Comparison of ENCODE assay signal across 9 cellular contexts in the genomic region with DNA sequence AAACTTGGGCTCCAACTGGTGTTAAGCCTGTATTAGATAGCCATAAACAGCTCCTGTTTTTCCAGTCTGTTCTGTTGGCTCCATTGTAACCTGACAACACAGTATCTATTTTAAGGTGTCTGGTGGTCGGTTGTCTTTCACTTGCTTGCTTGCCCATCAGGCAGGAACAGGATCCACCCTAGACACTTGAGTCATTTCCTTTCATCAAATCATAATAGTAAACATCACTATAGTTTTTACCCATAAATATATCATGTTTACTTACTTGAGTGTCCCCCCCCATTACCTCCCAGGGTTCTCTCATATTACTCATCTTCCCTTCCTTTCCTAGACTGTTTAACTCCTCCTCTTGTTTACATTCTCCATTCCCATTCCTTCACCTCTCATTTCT. TPM values are rescaled to one million over a fixed set of nuclear protein-coding genes. Genes with fewer than 3 reads are reported as not detected.
DNase-seq lines count a peak whose midpoint lies in the region; ATAC-seq and TF ChIP-seq lines count a peak whose summit lies in the region.
"Had no signal": no experiment of that assay in that cellular context is flagged by ENCODE, and none has a peak within 500 bp of the region (broad histone marks: within the 10 kb centered on the region; RNA-seq: fewer than 3 reads in every experiment).

No MANE protein-coding gene starts in this region.

- H3K36me3 ChIP-seq in CD8-positive, alpha-beta memory T cell (ENCODE audit: insufficient read depth, low read length) = no peaks in the 10 kb centered on the region
- H3K36me3 ChIP-seq in Loucy (ENCODE audit: insufficient read depth, low read length) = no peaks in the 10 kb centered on the region

- H3K9me2 ChIP-seq in Loucy (replicated peaks; ENCODE audit: low read depth, low read length) = no peaks in the 10 kb centered on the region

- H3K27me3 ChIP-seq in CD8-positive, alpha-beta memory T cell (ENCODE audit: insufficient read depth, low read length, poor library complexity, severe bottlenecking) = no peaks in the 10 kb centered on the region
- H3K27me3 ChIP-seq in Loucy (ENCODE audit: insufficient read depth, low read length, poor library complexity, severe bottlenecking) = no peaks in the 10 kb centered on the region

- peaks cover 0 to 29% (median 2%) of the 10 kb centered on the region in 3 donors for H3K36me3 Mint-ChIP-seq in CD8-positive, alpha-beta memory T cell
- no peaks in the 10 kb centered on the region for H3K36me3 Mint-ChIP-seq in naive B cell

- peak overlapping the region; percentile 1 to 84 (median 63) for H3K27ac Mint-ChIP-seq in CD8-positive, alpha-beta memory T cell
- H3K27ac Mint-ChIP-seq in naive B cell = peak overlapping the region in 5 of 6 donors; percentile 34 to 97 (median 75)

- H3K27me3 Mint-ChIP-seq in CD8-positive, alpha-beta memory T cell = no peaks in the 10 kb centered on the region
- no peaks in the 10 kb centered on the region for H3K27me3 Mint-ChIP-seq in naive B cell

- DNase-seq in CD8-positive, alpha-beta memory T cell = peak in 1 of 5 donors; percentile 27
- DNase-seq in cardiac fibroblast (ENCODE audit: low read depth in 2 of 2) = peak; percentile 44 to 73
- DNase-seq in naive B cell = no peak
- DNase-seq in left lobe of liver (ENCODE audit: low spot score) = no peak

- H3K4me3 ChIP-seq in CD8-positive, alpha-beta memory T cell (ENCODE audit: low read length) = no peak overlapping the region
- H3K4me3 ChIP-seq in Loucy (ENCODE audit: low read length, poor library complexity, severe bottlenecking) (peak overlapping the region; percentile 43), cardiac fibroblast (replicated peaks in 1 of 2; ENCODE audit: low read depth in 2 of 2, low read length in 2 of 2) (no peak overlapping the region)

- peaks cover 38% of the 10 kb centered on the region for H4K20me1 ChIP-seq in Loucy (ENCODE audit: insufficient read depth, low read length, poor library complexity, severe bottlenecking)

- POLR2A ChIA-PET in CD8-positive, alpha-beta memory T cell (lab: Charles Lee) = interaction anchor here (1.4 kb wide), 1 partner anchor 93 kb away, joined by 5 read pairs; a partner anchor contains a TSS

- TF ChIP-seq CTCF in Loucy (conservative IDR thresholded peaks at IDR 0.05; ENCODE audit: low read length) (no peak), cardiac fibroblast (IDR thresholded peaks at IDR 0.05; ENCODE audit: low read depth, low read length) (no peak)

- CTCF ChIA-PET in CD8-positive, alpha-beta memory T cell (lab: Charles Lee) = interaction anchor here (0.9 to 1.0 kb wide), 2 partner anchors 17 to 27 kb away, joined by 3 read pairs; no protein-coding TSS in a partner anchor

- peak overlapping the region; percentile 13 to 92 (median 65) for H3K4me3 Mint-ChIP-seq in CD8-positive, alpha-beta memory T cell
- H3K4me3 Mint-ChIP-seq in naive B cell = peak overlapping the region in 6 of 8 donors; percentile 2 to 84 (median 50)

- H3F3A ChIP-seq in Loucy (ENCODE audit: low read depth) = peaks cover 2% of the 10 kb centered on the region; the same call in 1 of the 2 replicates

- no peak overlapping the region for H2AFZ ChIP-seq in Loucy (ENCODE audit: low read length)

- H3K27ac ChIP-seq in CD8-positive, alpha-beta memory T cell (ENCODE audit: low read depth, low read length) = peak overlapping the region; percentile 45

- peak overlapping the region; percentile 97 for H3K4me2 ChIP-seq in Loucy (ENCODE audit: low read depth, low read length, poor library complexity, severe bottlenecking)

- peaks cover 62% of the 10 kb centered on the region for H3K4me1 ChIP-seq in CD8-positive, alpha-beta memory T cell (ENCODE audit: insufficient read depth, low read length)
- peaks cover 49% of the 10 kb centered on the region for H3K4me1 ChIP-seq in Loucy (ENCODE audit: insufficient read depth, low read length, poor library complexity, severe bottlenecking)

- peaks cover 50 to 70% (median 67%) of the 10 kb centered on the region in 3 donors for H3K4me1 Mint-ChIP-seq in CD8-positive, alpha-beta memory T cell
- H3K4me1 Mint-ChIP-seq in naive B cell = peaks cover 32 to 62% (median 56%) of the 10 kb centered on the region in 3 donors

- no peaks in the 10 kb centered on the region for H3K9me3 Mint-ChIP-seq in CD8-positive, alpha-beta memory T cell
- no peaks in the 10 kb centered on the region for H3K9me3 Mint-ChIP-seq in naive B cell

- ATAC-seq in naive B cell (ENCODE audit: low read depth in 2 of 2) = no peak
- no peak for ATAC-seq in left lobe of liver
- no peak for ATAC-seq in HG02973 (IDR thresholded peaks at IDR 0.05; ENCODE audit: unreplicated experiment)
- no peak for ATAC-seq in GM18870 (IDR thresholded peaks at IDR 0.05; ENCODE audit: unreplicated experiment)
- ATAC-seq in HG02870 (IDR thresholded peaks at IDR 0.05; ENCODE audit: unreplicated experiment) = no peak

- H3K79me2 ChIP-seq in Loucy (ENCODE audit: insufficient read depth, low read length) = peaks cover 74% of the 10 kb centered on the region

- no peak overlapping the region for H3K9ac ChIP-seq in Loucy (ENCODE audit: low read depth, low read length, poor library complexity, severe bottlenecking)

- no peaks in the 10 kb centered on the region for H3K9me3 ChIP-seq in CD8-positive, alpha-beta memory T cell (ENCODE audit: low read length)
- no peaks in the 10 kb centered on the region for H3K9me3 ChIP-seq in Loucy (ENCODE audit: insufficient read depth, low read depth, low read length)

RNA-seq across cellular contexts. Expression of a gene that starts 2.9 kb away (rescaled TPM):
- 10 to 100 TPM; 47.8 to 50.4 TPM for total RNA-seq in CD8-positive, alpha-beta memory T cell
- 6.1 TPM for polyA plus RNA-seq in CD8-positive, alpha-beta memory T cell
- polyA plus RNA-seq in naive B cell (ENCODE audit: low read depth in 6 of 6) = 1 to 10 TPM; 2.5 to 7.1 (median 5.7) TPM
- 50.1 TPM for total RNA-seq in left lobe of liver

RNA-seq across cellular contexts. Expression of a gene that starts 35.3 kb away (rescaled TPM):
- total RNA-seq in CD8-positive, alpha-beta memory T cell = 10 to 100 TPM; 18.5 to 19.7 TPM
- polyA plus RNA-seq in CD8-positive, alpha-beta memory T cell = 6.2 TPM
- 1 to 10 TPM; 2.4 to 7.4 (median 3.8) TPM for polyA plus RNA-seq in naive B cell (ENCODE audit: low read depth in 6 of 6)
- total RNA-seq in left lobe of liver = 58.0 TPM
- total RNA-seq: SK-MEL-5 had no signal

Comparison
In these comparisons a context has a peak if more than half of its experiments do, and no peak if none do; other contexts are left out.
1. DNase-seq: peak in cardiac fibroblast (2 of 2); none in naive B cell (single experiment) and left lobe of liver (single experiment).